ENCODE assay signal across 16 cellular contexts in genomic region chrX:97167333-97167732, GRCh38.
"Had no signal": no experiment of that assay in that cellular context is flagged by ENCODE, and none has a peak within 500 bp of the region (broad histone marks: within the 10 kb centered on the region; RNA-seq: fewer than 3 reads in every experiment).

No MANE protein-coding gene starts in this region.

- H3K4me3 ChIP-seq: lower lobe of right lung, testis, upper lobe of right lung had no signal

- H3K27me3 ChIP-seq: brain microvascular endothelial cell, testis, upper lobe of right lung had no signal

- ATAC-seq: activated CD8-positive, alpha-beta memory T cell treated with anti-CD3 and anti-CD28 coated beads, Interleukin-2, amount 10 ng/mL, durations not matched to agents 7 days and 5 days; activated naive CD4-positive, alpha-beta T cell treated with anti-CD3 and anti-CD28 coated beads, Interleukin-2, amount 50 U/mL, for 72 hours; lower lobe of right lung; stimulated activated naive CD8-positive, alpha-beta T cell treated with anti-CD3 and anti-CD28 coated beads, Interleukin-15, Interleukin-2, amounts not matched to agents 100 U/mL and 50 U/mL, for 24 hours; upper lobe of right lung had no signal

- H3K9me3 ChIP-seq: lower lobe of right lung, testis, upper lobe of right lung had no signal

- DNase-seq: activated CD4-positive, alpha-beta T cell treated with anti-CD3 and anti-CD28 coated beads, Interleukin-2, amount 50 U/mL, for 4 hours; activated CD4-positive, CD25-positive, alpha-beta regulatory T cell treated with anti-CD3 and anti-CD28 coated beads, Interleukin-2, amount 50 U/mL, for 72 hours; activated CD8-positive, alpha-beta memory T cell treated with anti-CD3 and anti-CD28 coated beads, Interleukin-2, amount 10 ng/mL, durations not matched to agents 7 days and 5 days; activated effector memory CD4-positive, alpha-beta T cell treated with anti-CD3 and anti-CD28 coated beads, Interleukin-2, amount 50 U/mL, for 16 hours; activated T-cell treated with anti-CD3 and anti-CD28 coated beads, Interleukin-2, amount 50 U/mL, for 24 hours; amniotic stem cell; brain microvascular endothelial cell; hippocampal formation; kidney glomerular epithelial cell; lower lobe of right lung; stimulated activated CD4-positive, alpha-beta T cell treated with anti-CD3 and anti-CD28 coated beads, Interleukin-2, amount 100 ng/mL, for 48 hours; stimulated activated CD8-positive, alpha-beta memory T cell treated with anti-CD3 and anti-CD28 coated beads, Interleukin-4, amount 100 ng/mL, for 48 hours; stimulated activated naive CD8-positive, alpha-beta T cell treated with anti-CD3 and anti-CD28 coated beads, Interleukin-15, Interleukin-2, amounts not matched to agents 100 U/mL and 50 U/mL, for 24 hours; testis; upper lobe of right lung had no signal

- H3K27ac ChIP-seq: brain microvascular endothelial cell, lower lobe of right lung, testis, upper lobe of right lung had no signal

- H3K4me1 ChIP-seq: lower lobe of right lung, testis, upper lobe of right lung had no signal

- H3K36me3 ChIP-seq: brain microvascular endothelial cell, lower lobe of right lung, upper lobe of right lung had no signal
